29 cellular contexts compared by ENCODE assay signal in genomic region chr2:216041438-216041837, GRCh38. TPM values are rescaled to one million over a fixed set of nuclear protein-coding genes. Genes with fewer than 3 reads are reported as not detected.
"Had no signal": no experiment of that assay in that cellular context is flagged by ENCODE, and none has a peak within 500 bp of the region (broad histone marks: within the 10 kb centered on the region; RNA-seq: fewer than 3 reads in every experiment).

No MANE protein-coding gene starts in this region.

- H3K27me3 Mint-ChIP-seq: dendritic cell treated with granulocyte-macrophage colony-stimulating factor and Interleukin-4, amounts not matched to agents 40 ng/mL and 50 ng/mL, for 4 days; effector memory CD8-positive, alpha-beta T cell had no signal

- DNase-seq: colonic mucosa; cortex of kidney; dermis blood vessel endothelial cell; dorsolateral prefrontal cortex; effector CD4-positive, alpha-beta T cell; effector CD8-positive, alpha-beta T cell; effector memory CD4-positive, alpha-beta T cell; effector memory CD8-positive, alpha-beta T cell; endodermal cell; erythroblast; esophagus squamous epithelium; foreskin fibroblast; foreskin keratinocyte; foreskin melanocyte; gastrocnemius medialis; glutamatergic neuron; head of caudate nucleus; heart left ventricle; heart right ventricle had no signal

- H3K4me3 Mint-ChIP-seq: dendritic cell treated with granulocyte-macrophage colony-stimulating factor and Interleukin-4, amounts not matched to agents 40 ng/mL and 50 ng/mL, for 4 days; effector memory CD8-positive, alpha-beta T cell; endodermal cell had no signal

- H3K4me3 ChIP-seq: colonic mucosa, coronary artery, dorsolateral prefrontal cortex, esophagus muscularis mucosa, esophagus squamous epithelium, gastrocnemius medialis, gastroesophageal sphincter, heart left ventricle, heart right ventricle had no signal

- ATAC-seq: effector memory CD8-positive, alpha-beta T cell; esophagus mucosa; foreskin keratinocyte; gastrocnemius medialis; gastroesophageal sphincter; heart left ventricle; heart right ventricle had no signal

- H3K27ac Mint-ChIP-seq: dendritic cell treated with granulocyte-macrophage colony-stimulating factor and Interleukin-4, amounts not matched to agents 40 ng/mL and 50 ng/mL, for 4 days; effector memory CD8-positive, alpha-beta T cell; endodermal cell had no signal

- H3K27ac ChIP-seq: colonic mucosa, coronary artery, dorsolateral prefrontal cortex, epithelial cell of prostate, esophagus muscularis mucosa, esophagus squamous epithelium, foreskin keratinocyte, gastrocnemius medialis, gastroesophageal sphincter, heart left ventricle, heart right ventricle had no signal

- H3K27me3 ChIP-seq: colonic mucosa, dorsolateral prefrontal cortex, esophagus muscularis mucosa, esophagus squamous epithelium, foreskin keratinocyte, gastrocnemius medialis, gastroesophageal sphincter, heart left ventricle, heart right ventricle had no signal

- H3K9me3 Mint-ChIP-seq: dendritic cell treated with granulocyte-macrophage colony-stimulating factor and Interleukin-4, amounts not matched to agents 40 ng/mL and 50 ng/mL, for 4 days; effector memory CD8-positive, alpha-beta T cell; endodermal cell had no signal

- H3K4me1 ChIP-seq: colonic mucosa, esophagus muscularis mucosa, esophagus squamous epithelium, foreskin keratinocyte, gastrocnemius medialis, gastroesophageal sphincter, heart left ventricle, heart right ventricle had no signal

- H3K36me3 ChIP-seq: colonic mucosa, gastrocnemius medialis had no signal

- H3K9me3 ChIP-seq: colonic mucosa, esophagus muscularis mucosa, esophagus squamous epithelium, gastrocnemius medialis, gastroesophageal sphincter, heart left ventricle, heart right ventricle had no signal

- FAIRE-seq: colon, endometrium, endothelial cell of umbilical vein, frontal cortex had no signal

RNA-seq across cellular contexts. Expression of gene TMEM169, which starts 40.3 kb away (rescaled TPM):
- total RNA-seq: gastrocnemius medialis had no signal
- polyA plus RNA-seq: endothelial cell of umbilical vein had no signal
